ENCODE assay signal across 17 cellular contexts in the genomic region with DNA sequence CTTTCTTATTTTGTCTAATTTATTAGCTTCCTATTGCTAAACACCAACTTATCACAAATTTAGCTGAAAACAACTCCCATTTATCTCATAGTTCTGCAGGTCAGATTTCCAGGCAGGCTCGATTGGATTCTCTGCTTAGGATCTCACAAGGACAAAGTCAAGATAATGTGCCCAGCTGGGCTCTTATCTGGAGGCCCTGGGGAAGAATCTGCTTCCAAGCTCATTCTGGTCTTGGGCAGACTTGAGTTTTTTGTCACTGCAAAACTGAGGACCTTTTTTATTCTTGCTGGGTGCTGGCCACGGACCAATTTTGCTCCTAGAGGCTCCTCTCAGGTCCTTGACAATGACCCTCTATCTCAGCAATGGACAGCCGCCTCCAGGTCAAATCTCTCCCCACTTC.
"Had no signal": no experiment of that assay in that cellular context is flagged by ENCODE, and none has a peak within 500 bp of the region (broad histone marks: within the 10 kb centered on the region; RNA-seq: fewer than 3 reads in every experiment).

No MANE protein-coding gene starts in this region.

- H3K4me1 ChIP-seq: left lung, prostate gland had no signal

- H3K9me3 ChIP-seq: left lung, neutrophil, ovary, prostate gland, suprapubic skin, transverse colon had no signal

- ATAC-seq: activated T-cell treated with anti-CD3 and anti-CD28 coated beads, Interleukin-2, amount 50 U/mL, for 4 hours; stimulated activated naive CD8-positive, alpha-beta T cell treated with anti-CD3 and anti-CD28 coated beads, Interleukin-15, amount 100 ng/mL, for 72 hours; T-cell had no signal

- H3K27me3 ChIP-seq: left lung, ovary, transverse colon had no signal

- DNase-seq: activated CD4-positive, alpha-beta T cell treated with anti-CD3 and anti-CD28 coated beads for 1 hour; activated CD4-positive, alpha-beta T cell treated with anti-CD3 and anti-CD28 coated beads, Interleukin-2, amount 50 U/mL, for 1 hour; activated naive CD4-positive, alpha-beta T cell treated with Interleukin-2 at 50 U/mL for 16 hours; activated naive CD8-positive, alpha-beta T cell treated with anti-CD3 and anti-CD28 coated beads for 36 hours; activated T-cell treated with anti-CD3 and anti-CD28 coated beads, Interleukin-2, amount 50 U/mL, for 4 hours; amygdala; cortex of kidney; left lung; stimulated activated CD4-positive, alpha-beta T cell treated with anti-CD3 and anti-CD28 coated beads, Interleukin-12 subunit alpha, Interleukin-12 subunit beta, amount 100 ng/mL, for 4 hours; stimulated activated naive CD8-positive, alpha-beta T cell treated with anti-CD3 and anti-CD28 coated beads, Interleukin-15, amount 100 ng/mL, for 72 hours; T-cell; transverse colon had no signal

- H3K27ac ChIP-seq: epithelial cell of prostate, left lung, neutrophil, ovary, prostate gland, suprapubic skin, transverse colon had no signal

- H3K36me3 ChIP-seq: left lung, neutrophil, ovary, prostate gland, suprapubic skin, transverse colon had no signal

- H3K4me3 ChIP-seq: left lung, ovary, prostate gland, suprapubic skin, transverse colon had no signal
